8 cellular contexts compared by ENCODE assay signal in genomic region chr14:68937790-68938514, GRCh38. TPM values are rescaled to one million over a fixed set of nuclear protein-coding genes. Genes with fewer than 3 reads are reported as not detected.
DNase-seq lines count a peak whose midpoint lies in the region; ATAC-seq, FAIRE-seq and TF ChIP-seq lines count a peak whose summit lies in the region.

No MANE protein-coding gene starts in this region.

- H3K36me3 ChIP-seq in HCT116 (ENCODE audit: control insufficient read depth in 1 of 2, insufficient read depth in 2 of 2, low read length in 2 of 2) (no peaks in the 10 kb centered on the region; a peak in 1 of 4 replicates), heart right ventricle (peaks cover 0 to 16% (median 0%) of the 10 kb centered on the region in 9 donors), Karpas-422 (ENCODE audit: insufficient read depth, low read length) (no peaks in the 10 kb centered on the region)

- H3K4me1 ChIP-seq in HCT116 (ENCODE audit: control insufficient read depth in 1 of 2, insufficient read depth in 2 of 2, low read length in 2 of 2): peaks cover 45 to 65% of the 10 kb centered on the region in 2 experiments
- peaks cover 65 to 100% (median 87%) of the 10 kb centered on the region in 9 donors for H3K4me1 ChIP-seq in heart right ventricle
- no peaks in the 10 kb centered on the region for H3K4me1 ChIP-seq in Karpas-422 (ENCODE audit: low read length)

- intact Hi-C loops in HCT116 (cut with micrococcal nuclease): no loop called here
- intact Hi-C loops in heart right ventricle (cut with DNase I): loop anchor here in 6 of 10 donors (2.0 to 5.0 kb wide), 2 partner anchors 39 to 41 kb away; partner anchors contain the start of gene ACTN1 (in 6 of the 6)

- H2AFZ ChIP-seq in HCT116 (ENCODE audit: low read depth, low read length, poor library complexity, severe bottlenecking) (no peak overlapping the region), Karpas-422 (ENCODE audit: low read length) (no peak overlapping the region; the same call in 1 of the 2 replicates)

- DNase-seq in HCT116 (ENCODE audit: low read depth, low spot score): no peak
- peak; percentile 47 to 75 for DNase-seq in heart right ventricle
- no peak for DNase-seq in GM12892 (ENCODE audit: insufficient read length)
- DNase-seq in Karpas-422: no peak

- H3K9ac ChIP-seq in HCT116 (ENCODE audit: low read length) (no peak overlapping the region), Karpas-422 (ENCODE audit: low read length) (no peak overlapping the region)

- ATAC-seq in HCT116 (peak; percentile 60), heart right ventricle (peak; percentile 2 to 82 (median 44)), GM21717 (IDR thresholded peaks at IDR 0.05; ENCODE audit: unreplicated experiment) (no peak), GM19328 (IDR thresholded peaks at IDR 0.05; ENCODE audit: unreplicated experiment) (no peak)

- no peaks in the 10 kb centered on the region for H3K9me2 ChIP-seq in HCT116 (ENCODE audit: insufficient read depth)
- H3K9me2 ChIP-seq in Karpas-422 (replicated peaks; ENCODE audit: insufficient read depth, low read length): no peaks in the 10 kb centered on the region

- H3K27me3 Mint-ChIP-seq in activated naive CD4-positive, alpha-beta T cell treated with anti-CD3 and anti-CD28 coated beads, Interleukin-2, amount 50 U/mL, for 24 hours: no peaks in the 10 kb centered on the region

- peak overlapping the region; percentile 58 for H3K4me3 Mint-ChIP-seq in activated naive CD4-positive, alpha-beta T cell treated with anti-CD3 and anti-CD28 coated beads, Interleukin-2, amount 50 U/mL, for 24 hours

- H3K4me2 ChIP-seq in HCT116 (ENCODE audit: low read length): peak overlapping the region; percentile 28; the same call in 1 of the 2 replicates
- no peak overlapping the region for H3K4me2 ChIP-seq in Karpas-422 (ENCODE audit: low read depth, low read length, poor library complexity, severe bottlenecking)

- H3K4me3 ChIP-seq in HCT116 (replicated peaks in 1 of 2; ENCODE audit: low read depth in 1 of 2, low read length in 2 of 2) (no peak overlapping the region), heart right ventricle (peak overlapping the region in 1 of 10 donors; percentile 16), skin epidermis (no peak overlapping the region), Karpas-422 (ENCODE audit: low read length) (no peak overlapping the region)

- TF ChIP-seq CTCF in HCT116 (IDR thresholded peaks at IDR 0.05 in 2 of 3, conservative IDR thresholded peaks at IDR 0.05 in 1 of 3; ENCODE audit: borderline replicate concordance in 1 of 3, insufficient read depth in 1 of 3, low read depth in 2 of 3, low read length in 2 of 3) (0 out of 6 replicates have a peak, but pooled peaks of 2 of the 3 experiments have one; percentile 15 to 31), heart right ventricle (IDR thresholded peaks at IDR 0.05) (peak in 8 of 9 donors; percentile 6 to 63 (median 38))

- H4K20me1 ChIP-seq in HCT116 (ENCODE audit: insufficient read depth) (peaks cover 8% of the 10 kb centered on the region; the same call in 1 of the 2 replicates), Karpas-422 (ENCODE audit: insufficient read depth, low read depth, low read length) (no peaks in the 10 kb centered on the region)

- H3K27me3 ChIP-seq in HCT116 (ENCODE audit: insufficient read depth, low read length) (no peaks in the 10 kb centered on the region), heart right ventricle (no peaks in the 10 kb centered on the region), Karpas-422 (ENCODE audit: low read length) (no peaks in the 10 kb centered on the region)

- H3K9me3 Mint-ChIP-seq in activated naive CD4-positive, alpha-beta T cell treated with anti-CD3 and anti-CD28 coated beads, Interleukin-2, amount 50 U/mL, for 24 hours: no peaks in the 10 kb centered on the region

- H3K36me3 Mint-ChIP-seq in activated naive CD4-positive, alpha-beta T cell treated with anti-CD3 and anti-CD28 coated beads, Interleukin-2, amount 50 U/mL, for 24 hours: no peaks in the 10 kb centered on the region

- H3K27ac ChIP-seq in HCT116 (ENCODE audit: low read depth, low read length) (no peak overlapping the region), heart right ventricle (peak overlapping the region; percentile 65 to 94 (median 90)), skin epidermis (peak overlapping the region; percentile 18 to 82 (median 67)), Karpas-422 (ENCODE audit: low read length) (no peak overlapping the region)

- BruUV-seq in HCT116 (replicated peaks; lab: Mats Ljungman, UMichigan): no TSS peak

- FAIRE-seq in GM12892 (lab: Jason Lieb, UNC): no peak

- peaks cover 88% of the 10 kb centered on the region for H3K4me1 Mint-ChIP-seq in activated naive CD4-positive, alpha-beta T cell treated with anti-CD3 and anti-CD28 coated beads, Interleukin-2, amount 50 U/mL, for 24 hours

- RAD21 ChIA-PET in HCT116 (lab: Charles Lee; ENCODE audit: low non-redundant PET in 1 of 2, low total read pairs in 2 of 2, uncharacterized antibody in 2 of 2, unreplicated experiment in 2 of 2): no interaction called here

- H3K27ac Mint-ChIP-seq in activated naive CD4-positive, alpha-beta T cell treated with anti-CD3 and anti-CD28 coated beads, Interleukin-2, amount 50 U/mL, for 24 hours: peak overlapping the region; percentile 65

- H3K79me2 ChIP-seq in HCT116 (ENCODE audit: insufficient read depth, low read length) (peaks cover 93% of the 10 kb centered on the region), Karpas-422 (ENCODE audit: low read length) (no peaks in the 10 kb centered on the region)

- TF ChIP-seq POLR2A in HCT116 (IDR thresholded peaks at IDR 0.05; ENCODE audit: borderline replicate concordance, extremely low read depth, insufficient read depth, insufficient read length) (no peak), GM12892 (IDR thresholded peaks at IDR 0.05; ENCODE audit: low read depth, low read length) (no peak)

- POLR2A ChIA-PET in HCT116 (lab: Charles Lee): no interaction called here

- peak; percentile 18; the same call in 1 of the 2 replicates for TF ChIP-seq RAD21 in HCT116 (IDR thresholded peaks at IDR 0.05; ENCODE audit: low read depth)

- CTCF ChIA-PET in HCT116 (lab: Charles Lee): no interaction called here

- no peaks in the 10 kb centered on the region for H3K9me3 ChIP-seq in HCT116 (ENCODE audit: control insufficient read depth in 1 of 2, insufficient read depth in 1 of 2, low read depth in 1 of 2, low read length in 2 of 2)
- no peaks in the 10 kb centered on the region for H3K9me3 ChIP-seq in heart right ventricle
- H3K9me3 ChIP-seq in Karpas-422 (ENCODE audit: low read length): no peaks in the 10 kb centered on the region

- WGBS in heart right ventricle, 2 donors: 30 to 42% methylated on average over 8 of the region's 8 CpGs

TF ChIP-seq in HCT116, 20 proteins besides CTCF, POLR2A, EP300 and RAD21 (continues in another document):
- TF ChIP-seq JUND (IDR thresholded peaks at IDR 0.05) (no peak), EZH2 (IDR thresholded peaks at IDR 0.05) (no peak), EGR1 (IDR thresholded peaks at IDR 0.05; ENCODE audit: low read depth) (no peak), CBX3 (IDR thresholded peaks at IDR 0.05; ENCODE audit: low read depth) (no peak), SP1 (IDR thresholded peaks at IDR 0.05; ENCODE audit: low read depth) (no peak), YY1 (IDR thresholded peaks at IDR 0.05; ENCODE audit: extremely low read depth, insufficient replicate concordance, low read depth, low read length) (no peak), ZBTB33 (IDR thresholded peaks at IDR 0.05; ENCODE audit: extremely low read depth, insufficient replicate concordance, low read length) (no peak), ZNF274 (IDR thresholded peaks at IDR 0.05; ENCODE audit: low read depth, low read length) (no peak), ZFX (IDR thresholded peaks at IDR 0.05) (no peak), FOSL1 (IDR thresholded peaks at IDR 0.05; ENCODE audit: low read depth) (no peak)

RNA-seq across cellular contexts. Expression of gene ACTN1, which starts 41.1 kb away (rescaled TPM):
- 123 TPM for total RNA-seq in HCT116 (2021; ENCODE audit: unreplicated experiment)
- 134 and 167 TPM in 2 replicates for polyA plus RNA-seq in HCT116 (2012)
- total RNA-seq in heart right ventricle: 100 to 1,000 TPM in 6 of 10 donors, 10 to 100 TPM in 4; 82.5 to 235 (median 112) TPM
- polyA plus RNA-seq in heart right ventricle: 100 to 1,000 TPM in 1 of 2 donors, 10 to 100 TPM in 1; 67.2 to 104 TPM
- 0.40 TPM for polyA plus RNA-seq in GM12892 (2012; ENCODE audit: missing spikeins)
- 1.1 TPM in 1 of 2 replicates, not detected in the other for total RNA-seq in Karpas-422 (2014; rRNA removed; shearing (Covaris generic); ENCODE audit: low replicate concordance)

Comparison
In these comparisons a context has a peak if more than half of its experiments do, and no peak if none do; other contexts are left out.
1. ATAC-seq: peak in HCT116 (single experiment) and heart right ventricle (8 of 8); none in GM21717 (single experiment) and GM19328 (single experiment).
2. DNase-seq: peak in heart right ventricle (2 of 2); none in HCT116 (single experiment), GM12892 (single experiment) and Karpas-422 (single experiment).
3. H3K27ac ChIP-seq: peak in heart right ventricle (10 of 10) and skin epidermis (21 of 21); none in HCT116 (single experiment) and Karpas-422 (single experiment).
4. RNA of gene ACTN1, which starts 41.1 kb away (total RNA-seq): 123 TPM in HCT116 (single experiment) and 82.5 to 235 TPM in heart right ventricle; 1.1 TPM in Karpas-422; every median in the first group is over 10 times any median in the second.